ENCODE assay signal across 9 cellular contexts in genomic region chr3:32403663-32404062, GRCh38. TPM values are rescaled to one million over a fixed set of nuclear protein-coding genes. Genes with fewer than 3 reads are reported as not detected.
A peak's percentile ranks its signal among the peaks of the same experiment; 100 is the strongest.
DNase-seq lines count a peak whose midpoint lies in the region; ATAC-seq and TF ChIP-seq lines count a peak whose summit lies in the region.
"Had no signal": no experiment of that assay in that cellular context is flagged by ENCODE, and none has a peak within 500 bp of the region (broad histone marks: within the 10 kb centered on the region; RNA-seq: fewer than 3 reads in every experiment).

No MANE protein-coding gene starts in this region.

- no peaks in the 10 kb centered on the region for H3K9me3 ChIP-seq in CD4-positive, CD25-positive, alpha-beta regulatory T cell (ENCODE audit: control insufficient read depth in 2 of 2, low read length in 2 of 2)

- H3K9me3 Mint-ChIP-seq in CD4-positive, CD25-positive, alpha-beta regulatory T cell = no peaks in the 10 kb centered on the region
- no peaks in the 10 kb centered on the region for H3K9me3 Mint-ChIP-seq in Calu3 (ENCODE audit: low read depth, unreplicated experiment)
- H3K9me3 Mint-ChIP-seq in endothelial cell (ENCODE audit: unreplicated experiment) = no peaks in the 10 kb centered on the region

- H2AK5ac ChIP-seq in mesendoderm (ENCODE audit: low read length) = no peak overlapping the region

- ATAC-seq in CD4-positive, CD25-positive, alpha-beta regulatory T cell (ENCODE audit: low read depth in 2 of 2) = no peak
- ATAC-seq in HG02981 (IDR thresholded peaks at IDR 0.05; ENCODE audit: unreplicated experiment) (no peak), GM19467 (IDR thresholded peaks at IDR 0.05; ENCODE audit: unreplicated experiment) (no peak)

- TF ChIP-seq CTCF in Calu3 (IDR thresholded peaks at IDR 0.05; ENCODE audit: unreplicated experiment) (no peak), endothelial cell (IDR thresholded peaks at IDR 0.05; ENCODE audit: unreplicated experiment) (no peak)

- no peak overlapping the region for H3K27ac ChIP-seq in CD4-positive, CD25-positive, alpha-beta regulatory T cell (ENCODE audit: insufficient read depth, low read length, poor library complexity, severe bottlenecking)
- no peak overlapping the region for H3K27ac ChIP-seq in mesendoderm (ENCODE audit: low read depth, low read length)

- no peak overlapping the region for H2BK120ac ChIP-seq in mesendoderm (ENCODE audit: low read depth, low read length)

- no peak overlapping the region for H3K18ac ChIP-seq in mesendoderm (ENCODE audit: low read length)

- H3K27me3 ChIP-seq in CD4-positive, CD25-positive, alpha-beta regulatory T cell (ENCODE audit: control insufficient read depth, insufficient read depth, low read length) = no peaks in the 10 kb centered on the region
- no peaks in the 10 kb centered on the region for H3K27me3 ChIP-seq in mesendoderm (ENCODE audit: insufficient read depth, low read length, poor library complexity)

- no peak overlapping the region for H3K23ac ChIP-seq in mesendoderm (ENCODE audit: low read length)

- H3K79me1 ChIP-seq in mesendoderm (ENCODE audit: low read length) = peaks cover 17% of the 10 kb centered on the region

- peaks cover 29% of the 10 kb centered on the region for H3K36me3 Mint-ChIP-seq in CD4-positive, CD25-positive, alpha-beta regulatory T cell
- H3K36me3 Mint-ChIP-seq in Calu3 (ENCODE audit: insufficient read depth, unreplicated experiment) = peaks cover 78% of the 10 kb centered on the region
- H3K36me3 Mint-ChIP-seq in endothelial cell (ENCODE audit: low read depth, unreplicated experiment) = peaks cover 7% of the 10 kb centered on the region

- H3K4me2 ChIP-seq in mesendoderm (ENCODE audit: low read length) = no peak overlapping the region

- intact Hi-C loops in Calu3 (cut with micrococcal nuclease; ENCODE audit: unreplicated experiment) = no loop called here

- no peaks in the 10 kb centered on the region for H3K27me3 Mint-ChIP-seq in CD4-positive, CD25-positive, alpha-beta regulatory T cell
- no peaks in the 10 kb centered on the region for H3K27me3 Mint-ChIP-seq in Calu3 (ENCODE audit: unreplicated experiment)
- peaks cover 10% of the 10 kb centered on the region for H3K27me3 Mint-ChIP-seq in endothelial cell (ENCODE audit: unreplicated experiment)

- H3K9ac ChIP-seq in mesendoderm (ENCODE audit: low read length) = no peak overlapping the region

- no peak overlapping the region for H2BK5ac ChIP-seq in mesendoderm (ENCODE audit: low read length)

- no peak overlapping the region for H3K4ac ChIP-seq in mesendoderm (ENCODE audit: low read depth, low read length)

- H3K36me3 ChIP-seq in CD4-positive, CD25-positive, alpha-beta regulatory T cell (ENCODE audit: control insufficient read depth, insufficient read depth, low read length) = peaks cover 17% of the 10 kb centered on the region
- no peaks in the 10 kb centered on the region for H3K36me3 ChIP-seq in mesendoderm (ENCODE audit: control insufficient read depth, insufficient read depth, low read length)

- CTCF ChIA-PET in Calu3 (lab: Charles Lee) = interaction anchor here (0.7 kb wide), 1 partner anchor 157 kb away, joined by 3 read pairs; no protein-coding TSS in a partner anchor

- H3K56ac ChIP-seq in mesendoderm (ENCODE audit: low read length) = no peak overlapping the region

- H3K4me3 ChIP-seq in CD4-positive, CD25-positive, alpha-beta regulatory T cell (ENCODE audit: low read depth, low read length) = no peak overlapping the region
- no peak overlapping the region for H3K4me3 ChIP-seq in mesendoderm (ENCODE audit: low read length)

- no peak overlapping the region for H4K8ac ChIP-seq in mesendoderm (ENCODE audit: low read depth, low read length)

- peaks cover 28% of the 10 kb centered on the region for H3K79me2 ChIP-seq in mesendoderm (ENCODE audit: control insufficient read depth, insufficient read depth, low read length)

- BruUV-seq in Calu3 (replicated peaks; lab: Mats Ljungman, UMichigan) = no TSS peak

- peaks cover 52% of the 10 kb centered on the region for H3K4me1 ChIP-seq in CD4-positive, CD25-positive, alpha-beta regulatory T cell (ENCODE audit: control insufficient read depth, insufficient read depth, low read length, poor library complexity, severe bottlenecking)
- H3K4me1 ChIP-seq in mesendoderm (ENCODE audit: control insufficient read depth, low read depth, low read length) = peaks cover 2% of the 10 kb centered on the region

- no CpG with 5 or more reads among the region's 3 CpGs for WGBS in mesendoderm (ENCODE audit: extremely low coverage, insufficient coverage, low lambda C conversion rate)

- peak overlapping the region; percentile 32 to 94 (median 44) for H3K4me3 Mint-ChIP-seq in CD4-positive, CD25-positive, alpha-beta regulatory T cell
- peak overlapping the region; percentile 21 for H3K4me3 Mint-ChIP-seq in Calu3 (ENCODE audit: low read depth, unreplicated experiment)
- H3K4me3 Mint-ChIP-seq in endothelial cell (ENCODE audit: unreplicated experiment) = no peak overlapping the region

- no peak overlapping the region for H4K5ac ChIP-seq in mesendoderm (ENCODE audit: low read length)

- H3K4me1 Mint-ChIP-seq in CD4-positive, CD25-positive, alpha-beta regulatory T cell = peaks cover 41 to 87% (median 67%) of the 10 kb centered on the region in 4 donors
- H3K4me1 Mint-ChIP-seq in Calu3 (ENCODE audit: low read depth, unreplicated experiment) = peaks cover 80% of the 10 kb centered on the region
- H3K4me1 Mint-ChIP-seq in endothelial cell (ENCODE audit: unreplicated experiment) = peaks cover 43% of the 10 kb centered on the region

- no peak overlapping the region for H2BK15ac ChIP-seq in mesendoderm (replicated peaks; ENCODE audit: low read depth)

- no peak for DNase-seq in CD4-positive, CD25-positive, alpha-beta regulatory T cell
- DNase-seq in Calu3 = no peak
- peak; percentile 21 for DNase-seq in NCI-H748 treated with DMSO at 0.1 percent for 48 hours (lab: John Stamatoyannopoulos, UW)
- no peak for DNase-seq in endothelial cell (ENCODE audit: low spot score)
- DNase-seq in mesendoderm = no peak
- DNase-seq: EL, midbrain had no signal

- peak overlapping the region; percentile 75 to 99 (median 83) for H3K27ac Mint-ChIP-seq in CD4-positive, CD25-positive, alpha-beta regulatory T cell
- H3K27ac Mint-ChIP-seq in Calu3 (ENCODE audit: unreplicated experiment) (peak overlapping the region; percentile 98), endothelial cell (ENCODE audit: unreplicated experiment) (peak overlapping the region; percentile 99)

RNA-seq across cellular contexts. Expression of gene CMTM7, which starts 12.0 kb away (rescaled TPM):
- 77.3 TPM for total RNA-seq in CD4-positive, CD25-positive, alpha-beta regulatory T cell
- 100 to 1,000 TPM; 141 to 231 (median 171) TPM for polyA plus RNA-seq in CD4-positive, CD25-positive, alpha-beta regulatory T cell
- total RNA-seq in Calu3 (2022) (113 and 131 TPM in 2 replicates), endothelial cell (ENCODE audit: unreplicated experiment) (54.4 TPM)
- 62.8 TPM for polyA plus RNA-seq in mesendoderm (2013, experiment 1 of 2)
- polyA plus RNA-seq in mesendoderm (2013, experiment 2 of 2) = 61.0 TPM
